In genomic region chr14:58808828-58809227, GRCh38 we compare ENCODE assay signal across 13 cellular contexts.
DNase-seq lines count a peak whose midpoint lies in the region; ATAC-seq and TF ChIP-seq lines count a peak whose summit lies in the region.
"Had no signal": no experiment of that assay in that cellular context is flagged by ENCODE, and none has a peak within 500 bp of the region (broad histone marks: within the 10 kb centered on the region; RNA-seq: fewer than 3 reads in every experiment).

No MANE protein-coding gene starts in this region.

- no peaks in the 10 kb centered on the region for H3K27me3 ChIP-seq in RWPE2 (ENCODE audit: insufficient read depth, poor library complexity, severe bottlenecking)
- H3K27me3 ChIP-seq: uterus had no signal

- H3K9me3 ChIP-seq in RWPE2 (ENCODE audit: severe bottlenecking) = no peaks in the 10 kb centered on the region
- H3K9me3 ChIP-seq: uterus had no signal

- no peak overlapping the region for H3K27ac ChIP-seq in RWPE2 (ENCODE audit: poor library complexity, severe bottlenecking)
- peak overlapping the region; percentile 47 for H3K27ac ChIP-seq in substantia nigra (ENCODE audit: low read depth, low read length, poor library complexity, severe bottlenecking)
- H3K27ac ChIP-seq: uterus had no signal

- H3K4me3 ChIP-seq in RWPE2 (ENCODE audit: severe bottlenecking) = no peak overlapping the region
- H3K4me3 ChIP-seq: uterus had no signal

- peak; percentile 77 for ATAC-seq in RWPE2 (ENCODE audit: low read depth)

- no peaks in the 10 kb centered on the region for H3K36me3 ChIP-seq in RWPE2 (ENCODE audit: low read depth)
- H3K36me3 ChIP-seq: uterus had no signal

- peak; percentile 6 to 50 for DNase-seq in NCI-H2081 (lab: John Stamatoyannopoulos, UW)
- no peak for DNase-seq in NCI-H2081 treated with DMSO at 0.1 percent for 48 hours (lab: John Stamatoyannopoulos, UW)
- DNase-seq in RWPE2 (ENCODE audit: low spot score) = no peak
- DNase-seq in globus pallidus (ENCODE audit: low spot score) = peak; percentile 76
- peak in 11 of 49 donors; percentile 6 to 47 (median 21) for DNase-seq in substantia nigra (lab: John Stamatoyannopoulos, UW)
- no peak for DNase-seq in activated T-cell treated with anti-CD3 and anti-CD28 coated beads, Interleukin-2, amount 50 U/mL, for 48 hours
- DNase-seq in activated CD4-positive, alpha-beta T cell treated with anti-CD3 and anti-CD28 coated beads for 4 hours = no peak
- DNase-seq in NK-92 treated with Interleukin-12 subunit alpha and Interleukin-12 subunit beta, amount 100 ng/mL, for 24 hours (lab: John Stamatoyannopoulos, UW) = no peak
- DNase-seq: ACHN; activated naive CD4-positive, alpha-beta T cell treated with anti-CD3 and anti-CD28 coated beads, Interleukin-2, amount 50 U/mL, for 16 hours; stimulated activated CD4-positive, alpha-beta T cell treated with anti-CD3 and anti-CD28 coated beads, Interleukin-2, amount 100 ng/mL, for 24 hours; T-helper 9 cell; uterus had no signal

- TF ChIP-seq CTCF in RWPE2 (IDR thresholded peaks at IDR 0.05; ENCODE audit: poor library complexity, severe bottlenecking) = no peak

- peaks cover 17% of the 10 kb centered on the region for H3K4me1 ChIP-seq in RWPE2 (ENCODE audit: insufficient read depth, poor library complexity, severe bottlenecking)
- H3K4me1 ChIP-seq: uterus had no signal

Comparison
In these comparisons a context has a peak if more than half of its experiments do, and no peak if none do; other contexts are left out.
1. DNase-seq: peak in NCI-H2081 (2 of 2) and globus pallidus (single experiment); none in NCI-H2081 treated with DMSO at 0.1 percent for 48 hours (single experiment), RWPE2 (single experiment), activated T-cell treated with anti-CD3 and anti-CD28 coated beads, Interleukin-2, amount 50 U/mL, for 48 hours (0 of 2), activated CD4-positive, alpha-beta T cell treated with anti-CD3 and anti-CD28 coated beads for 4 hours (0 of 2) and NK-92 treated with Interleukin-12 subunit alpha and Interleukin-12 subunit beta, amount 100 ng/mL, for 24 hours (single experiment).